Comparison of ENCODE assay signal across 17 cellular contexts in the genomic region with DNA sequence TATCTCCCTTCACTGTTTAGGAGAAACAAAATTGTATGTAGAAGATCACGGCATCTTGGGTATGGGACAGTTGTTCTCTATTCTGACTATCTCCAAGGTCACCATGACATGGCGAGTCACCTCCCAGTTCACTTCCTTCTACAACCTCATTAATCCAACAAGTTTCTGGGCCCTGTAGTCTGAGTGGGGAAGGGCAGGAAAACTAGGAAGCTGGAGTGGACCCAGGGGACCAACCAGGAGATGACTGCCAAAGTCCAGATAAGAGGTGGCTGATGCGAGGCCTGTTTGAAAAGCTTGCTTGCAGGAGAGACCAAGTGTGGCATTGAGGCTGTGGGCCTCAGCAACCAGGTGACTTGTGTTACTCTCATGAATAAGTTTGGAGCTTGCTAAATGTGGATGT.
"Had no signal": no experiment of that assay in that cellular context is flagged by ENCODE, and none has a peak within 500 bp of the region (broad histone marks: within the 10 kb centered on the region; RNA-seq: fewer than 3 reads in every experiment).

No MANE protein-coding gene starts in this region.

- H3K27ac ChIP-seq: brain microvascular endothelial cell, gastroesophageal sphincter, ovary, prostate gland, thyroid gland had no signal

- H3K27me3 Mint-ChIP-seq: natural killer cell treated with Interleukin-12 subunit alpha and Interleukin-12 subunit beta and Interleukin-15 and Interleukin-18, amount 100 ng/mL, for 72 hours; stimulated activated naive CD8-positive, alpha-beta T cell treated with anti-CD3 and anti-CD28 coated beads, Interleukin-15, Interleukin-2, amounts not matched to agents 100 ng/mL and 50 ng/mL, for 24 hours had no signal

- H3K27ac Mint-ChIP-seq: activated naive CD4-positive, alpha-beta T cell treated with anti-CD3 and anti-CD28 coated beads, Interleukin-2, amount 50 U/mL, for 72 hours; natural killer cell treated with Interleukin-12 subunit alpha and Interleukin-12 subunit beta and Interleukin-15 and Interleukin-18, amount 100 ng/mL, for 72 hours; stimulated activated naive CD8-positive, alpha-beta T cell treated with anti-CD3 and anti-CD28 coated beads, Interleukin-15, Interleukin-2, amounts not matched to agents 100 ng/mL and 50 ng/mL, for 24 hours; WTC11 had no signal

- H3K4me3 Mint-ChIP-seq: natural killer cell treated with Interleukin-12 subunit alpha and Interleukin-12 subunit beta and Interleukin-15 and Interleukin-18, amount 100 ng/mL, for 72 hours; stimulated activated naive CD8-positive, alpha-beta T cell treated with anti-CD3 and anti-CD28 coated beads, Interleukin-15, Interleukin-2, amounts not matched to agents 100 ng/mL and 50 ng/mL, for 24 hours; WTC11 had no signal

- DNase-seq: activated T-cell treated with anti-CD3 and anti-CD28 coated beads, Interleukin-2, amount 50 U/mL, for 1 hour; brain microvascular endothelial cell; central memory CD4-positive, alpha-beta T cell; effector memory CD4-positive, alpha-beta T cell; head of caudate nucleus; ovary; stimulated activated CD4-positive, alpha-beta T cell treated with anti-CD3 and anti-CD28 coated beads, Interleukin-1b, Interleukin-23, amount 100 ng/mL, for 48 hours; substantia nigra; T-helper 9 cell; thyroid gland had no signal

- ATAC-seq: activated naive CD4-positive, alpha-beta T cell treated with anti-CD3 and anti-CD28 coated beads, Interleukin-2, amount 50 U/mL, for 72 hours; gastroesophageal sphincter; natural killer cell treated with Interleukin-12 subunit alpha and Interleukin-12 subunit beta and Interleukin-15 and Interleukin-18, amount 100 ng/mL, for 72 hours; WTC11 had no signal

- H3K4me1 ChIP-seq: gastroesophageal sphincter, prostate gland had no signal

- H3K36me3 Mint-ChIP-seq: activated naive CD4-positive, alpha-beta T cell treated with anti-CD3 and anti-CD28 coated beads, Interleukin-2, amount 50 U/mL, for 72 hours; natural killer cell treated with Interleukin-12 subunit alpha and Interleukin-12 subunit beta and Interleukin-15 and Interleukin-18, amount 100 ng/mL, for 72 hours; WTC11 had no signal

- H3K9me3 Mint-ChIP-seq: stimulated activated naive CD8-positive, alpha-beta T cell treated with anti-CD3 and anti-CD28 coated beads, Interleukin-15, Interleukin-2, amounts not matched to agents 100 ng/mL and 50 ng/mL, for 24 hours; WTC11 had no signal

- H3K27me3 ChIP-seq: ascending aorta, brain microvascular endothelial cell, gastroesophageal sphincter, ovary, thyroid gland had no signal

- H3K4me3 ChIP-seq: ascending aorta, gastroesophageal sphincter, ovary, prostate gland, thyroid gland had no signal

- H3K9me3 ChIP-seq: ascending aorta, gastroesophageal sphincter, ovary, prostate gland, thyroid gland had no signal

- H3K36me3 ChIP-seq: ascending aorta, brain microvascular endothelial cell, gastroesophageal sphincter, ovary, prostate gland, thyroid gland had no signal
